Comparison of ENCODE assay signal across 8 cellular contexts in the genomic region with DNA sequence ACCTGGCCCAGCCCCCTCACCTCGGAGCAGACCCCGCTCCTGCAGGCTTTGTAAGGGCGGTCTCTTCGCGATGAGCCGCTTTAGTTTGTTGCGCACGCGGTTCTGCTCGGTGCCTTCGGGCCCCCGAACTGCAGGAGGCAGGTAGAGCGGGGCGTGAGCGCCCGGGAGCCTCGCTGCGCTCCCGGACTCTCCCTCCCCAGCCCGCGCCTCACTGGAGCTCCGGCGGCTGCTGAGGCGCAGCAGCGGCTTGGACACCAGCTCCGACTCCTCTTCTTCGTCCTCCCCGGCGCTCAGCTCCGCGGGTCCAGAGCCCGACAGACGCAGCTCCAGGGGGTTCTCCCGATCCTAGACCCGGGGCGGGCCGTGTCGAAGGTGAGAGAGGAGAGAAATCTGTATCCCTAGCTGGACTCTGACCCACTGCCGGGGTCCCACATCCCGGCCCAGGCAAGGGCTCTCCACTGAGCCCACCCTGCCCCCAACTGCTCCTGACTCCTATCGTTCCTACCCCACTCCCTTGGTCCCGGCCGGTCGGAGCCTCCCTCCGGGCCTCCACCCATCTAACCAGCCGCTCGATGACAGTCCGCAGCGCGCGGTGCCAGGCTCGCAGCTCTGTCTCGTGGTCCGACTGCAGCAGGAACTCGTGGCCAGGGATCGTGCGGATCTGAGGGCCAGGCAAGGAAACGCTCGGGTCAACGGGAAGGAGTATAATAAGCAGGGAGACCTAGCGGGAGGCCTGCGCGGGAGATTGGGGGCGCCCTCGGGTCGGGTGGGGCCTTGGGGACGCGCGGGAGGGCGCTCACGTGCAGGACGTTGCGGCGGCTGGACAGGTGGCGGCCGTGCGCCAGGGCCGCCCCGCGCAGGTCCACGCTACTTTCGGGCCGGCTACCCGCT. TPM values are rescaled to one million over a fixed set of nuclear protein-coding genes. Genes with fewer than 3 reads are reported as not detected.
DNase-seq lines count a peak whose midpoint lies in the region; ATAC-seq, FAIRE-seq and TF ChIP-seq lines count a peak whose summit lies in the region.

No MANE protein-coding gene starts in this region.

- TF ChIP-seq EP300 in K562 (IDR thresholded peaks at IDR 0.05; ENCODE audit: low read length): no peak

- FAIRE-seq in K562 (lab: Jason Lieb, UNC): no peak

- no peaks in the 10 kb centered on the region for H3K4me1 ChIP-seq in A673 (ENCODE audit: insufficient read depth, low read length, poor library complexity, severe bottlenecking)
- H3K4me1 ChIP-seq in K562 (replicated peaks in 1 of 2; ENCODE audit: control insufficient read depth in 2 of 2, insufficient read depth in 2 of 2, low read length in 2 of 2): peaks cover 39 to 51% of the 10 kb centered on the region in 2 experiments
- peaks cover 15% of the 10 kb centered on the region for H3K4me1 ChIP-seq in testis

- no peaks in the 10 kb centered on the region for H4K20me1 ChIP-seq in K562 (replicated peaks; ENCODE audit: control insufficient read depth, insufficient read depth, low read length)

- CTCF ChIA-PET in A673 (lab: Charles Lee) (no interaction called here), K562 (lab: Yijun Ruan, JAX; ENCODE audit: low intra/inter-chr PET ratio) (no interaction called here)

- H3K9me1 ChIP-seq in K562 (ENCODE audit: control insufficient read depth, insufficient read depth, low read length): no peaks in the 10 kb centered on the region

- ATAC-seq in K562: no peak

- H3K36me3 ChIP-seq in A673 (ENCODE audit: insufficient read depth, low read length, poor library complexity, severe bottlenecking) (no peaks in the 10 kb centered on the region), K562 (ENCODE audit: control insufficient read depth, insufficient read depth, low read length) (no peaks in the 10 kb centered on the region), testis (ENCODE audit: low read depth, missing control alignments) (no peaks in the 10 kb centered on the region)

- in situ Hi-C loops in K562 (cut with MboI): no loop called here

- no peaks in the 10 kb centered on the region for H3K79me2 ChIP-seq in K562 (ENCODE audit: control insufficient read depth, insufficient read depth, low read length)

- TF ChIP-seq POLR2A in K562 (conservative IDR thresholded peaks at IDR 0.05): no peak
- no peak for TF ChIP-seq POLR2A in testis (IDR thresholded peaks at IDR 0.05)

- TF ChIP-seq RAD21 in K562 (CRISPR knock-in tag; conservative IDR thresholded peaks at IDR 0.05 in 1 of 2, IDR thresholded peaks at IDR 0.05 in 1 of 2): no peak

- BruUV-seq in A673 (replicated peaks; lab: Mats Ljungman, UMichigan) (no TSS peak), K562 (replicated peaks; lab: Mats Ljungman, UMichigan) (no TSS peak)

- no peak overlapping the region for H3K4me2 ChIP-seq in K562 (ENCODE audit: insufficient read depth, low read length)

- TF ChIP-seq CTCF in A673 (conservative IDR thresholded peaks at IDR 0.05; ENCODE audit: low read depth, low read length): no peak
- TF ChIP-seq CTCF in GM20000 (IDR thresholded peaks at IDR 0.05; ENCODE audit: extremely low read depth, missing control alignments): peak; percentile 4
- no peak for TF ChIP-seq CTCF in K562 (IDR thresholded peaks at IDR 0.05 in 2 of 3, conservative IDR thresholded peaks at IDR 0.05 in 1 of 3; ENCODE audit: insufficient read depth in 2 of 3, low read depth in 1 of 3, low read length in 3 of 3)
- TF ChIP-seq CTCF in testis (IDR thresholded peaks at IDR 0.05): no peak

- H3K9me3 ChIP-seq in A673 (ENCODE audit: low read depth, low read length, poor library complexity, severe bottlenecking) (no peaks in the 10 kb centered on the region), K562 (replicated peaks; ENCODE audit: control insufficient read depth, insufficient read depth, low read depth, low read length) (no peaks in the 10 kb centered on the region), testis (no peaks in the 10 kb centered on the region)

- POLR2A ChIA-PET in A673 (lab: Charles Lee; ENCODE audit: low non-redundant PET): interaction anchor here (0.5 kb wide), 1 partner anchor 12 kb away, joined by 8 read pairs; no protein-coding TSS in a partner anchor
- POLR2A ChIA-PET in K562 (lab: Yijun Ruan, JAX): interaction anchor here (0.6 to 1.9 kb wide), 5 partner anchors 14 to 487 kb away, joined by 3 to 7 read pairs (median 3); partner anchors contain the start of gene INHBE

- H3K27ac ChIP-seq in A673 (ENCODE audit: low read depth, low read length, poor library complexity, severe bottlenecking) (no peak overlapping the region), K562 (ENCODE audit: extremely low read depth, low read depth, low read length) (no peak overlapping the region), testis (no peak overlapping the region)

- H2AFZ ChIP-seq in K562 (ENCODE audit: low read depth, low read length): no peak overlapping the region

- peak overlapping the region; percentile 27 for H3K4me3 ChIP-seq in A673 (ENCODE audit: low read depth, low read length, poor library complexity, severe bottlenecking)
- H3K4me3 ChIP-seq in K562: no peak overlapping the region
- H3K4me3 ChIP-seq in testis: peak overlapping the region; percentile 19 to 61

- peaks cover 29% of the 10 kb centered on the region for H3K27me3 ChIP-seq in A673 (replicated peaks; ENCODE audit: insufficient read depth, low read depth, low read length, poor library complexity)
- peaks cover 0 to 10% of the 10 kb centered on the region in 2 experiments; a peak in 2 of 5 replicates for H3K27me3 ChIP-seq in K562 (ENCODE audit: control insufficient read depth in 2 of 2, insufficient read depth in 2 of 2, low read length in 2 of 2)
- H3K27me3 ChIP-seq in testis: no peaks in the 10 kb centered on the region

- intact Hi-C loops in A673 (cut with micrococcal nuclease; ENCODE audit: unreplicated experiment): no loop called here
- intact Hi-C loops in K562 (cut with micrococcal nuclease): no loop called here
- intact Hi-C loops in testis (cut with DNase I; ENCODE audit: low total_unique reads): no loop called here

- DNase-seq in A673 (ENCODE audit: low spot score) (no peak), GM20000 (ENCODE audit: low spot score) (no peak), K562 (ENCODE audit: extremely low read depth in 1 of 4, low spot score in 3 of 4) (no peak), left kidney (ENCODE audit: low read depth, low spot score) (peak; percentile 73), testis (peak; percentile 66), NCI-H128 (lab: John Stamatoyannopoulos, UW; ENCODE audit: unreplicated experiment) (no peak), amniotic stem cell (lab: John Stamatoyannopoulos, UW) (no peak), activated gamma-delta T cell (lab: John Stamatoyannopoulos, UW) (no peak)

- WGBS in K562 (ENCODE audit: insufficient coverage, low coverage, missing lambda C conversion rate): 93% methylated on average over 25 of the region's 84 CpGs
- 8 to 10% methylated on average over 32 to 83 of the region's 84 CpGs for WGBS in testis, 2 donors

- no peak overlapping the region for H3K9ac ChIP-seq in K562 (ENCODE audit: insufficient read depth in 1 of 2, low read depth in 2 of 2, low read length in 2 of 2)

RNA-seq across cellular contexts. Expression of gene ARHGAP9, which starts 4.2 kb away (rescaled TPM):
- total RNA-seq in A673 (2021): 0.52 and 0.87 TPM in 2 replicates
- 8.4 and 15.8 TPM in 2 replicates for total RNA-seq in K562 (2011; cell fraction: chromatin; rRNA removed; ENCODE audit: low replicate concordance)
- 5.3 and 7.2 TPM in 2 replicates for total RNA-seq in K562 (2011; cell fraction: nucleolus; rRNA removed)
- 7.3 and 8.5 TPM in 2 replicates for total RNA-seq in K562 (2011; cell fraction: nucleoplasm; rRNA removed)
- 3.8 and 4.6 TPM in 2 replicates for total RNA-seq in K562 (2014; rRNA removed)
- total RNA-seq in K562 (2014; rRNA removed; fragmentation: Illumina TruSeq; extraction: Trizol): 3.1 and 4.2 TPM in 2 replicates
- 5.1 and 5.8 TPM in 2 replicates for total RNA-seq in K562 (2015; rRNA removed; fragmentation: Illumina TruSeq; extraction: Trizol)
- 5.9 and 6.0 TPM in 2 replicates for total RNA-seq in K562 (2021)
- polyA plus RNA-seq in K562 (2011; rRNA removed): 6.5 and 22.7 TPM in 2 replicates
- 7.6 and 14.0 TPM in 2 replicates for polyA plus RNA-seq in K562 (2011; cell fraction: cytosol; rRNA removed)
- 53.3 and 109 TPM in 2 replicates for polyA plus RNA-seq in K562 (2011; cell fraction: nucleus; rRNA removed)
- polyA plus RNA-seq in K562 (2012): 5.2 and 15.6 TPM in 2 replicates
- 5.4 and 6.5 TPM in 2 replicates for polyA plus RNA-seq in K562 (2014; fragmentation: Illumina TruSeq; extraction: Trizol)
- 1 to 10 TPM; 1.5 to 2.0 TPM for polyA plus RNA-seq in K562 (2014; fragmentation: Nextera tagmentation; extraction: Ambion mirVana)
- 3.3 and 10.2 TPM in 2 replicates for polyA plus RNA-seq in K562 (2014; rRNA removed)
- 2.8 and 7.2 TPM in 2 replicates for polyA minus RNA-seq in K562 (2011; rRNA and poly(A)+ RNA removed)
- polyA minus RNA-seq in K562 (2011; cell fraction: cytosol; rRNA and poly(A)+ RNA removed): 1.5 and 8.5 TPM in 2 replicates
- polyA minus RNA-seq in K562 (2011; cell fraction: nucleus; rRNA and poly(A)+ RNA removed): 4.3 and 13.0 TPM in 2 replicates
- 10 to 100 TPM; 24.8 to 29.2 TPM for total RNA-seq in testis
- polyA plus RNA-seq in testis (ENCODE audit: insufficient read depth, low read depth, low replicate concordance): 111 TPM

RNA-seq across cellular contexts. Expression of gene MARS1, which starts 12.4 kb away (rescaled TPM):
- 467 and 504 TPM in 2 replicates for total RNA-seq in A673 (2021)
- total RNA-seq in K562 (2011; cell fraction: chromatin; rRNA removed; ENCODE audit: low replicate concordance): 823 and 1,075 TPM in 2 replicates
- total RNA-seq in K562 (2011; cell fraction: nucleolus; rRNA removed): 517 and 536 TPM in 2 replicates
- total RNA-seq in K562 (2011; cell fraction: nucleoplasm; rRNA removed): 605 and 612 TPM in 2 replicates
- total RNA-seq in K562 (2014; rRNA removed): 231 and 232 TPM in 2 replicates
- total RNA-seq in K562 (2014; rRNA removed; fragmentation: Illumina TruSeq; extraction: Trizol): 220 and 245 TPM in 2 replicates
- 158 and 169 TPM in 2 replicates for total RNA-seq in K562 (2015; rRNA removed; fragmentation: Illumina TruSeq; extraction: Trizol)
- total RNA-seq in K562 (2021): 339 and 382 TPM in 2 replicates
- 145 and 271 TPM in 2 replicates for polyA plus RNA-seq in K562 (2011; rRNA removed)
- polyA plus RNA-seq in K562 (2011; cell fraction: cytosol; rRNA removed): 137 and 183 TPM in 2 replicates
- polyA plus RNA-seq in K562 (2011; cell fraction: nucleus; rRNA removed): 838 and 1,308 TPM in 2 replicates
- 210 and 555 TPM in 2 replicates for polyA plus RNA-seq in K562 (2012)
- polyA plus RNA-seq in K562 (2014; fragmentation: Illumina TruSeq; extraction: Trizol): 298 and 362 TPM in 2 replicates
- polyA plus RNA-seq in K562 (2014; fragmentation: Nextera tagmentation; extraction: Ambion mirVana): 100 to 1,000 TPM; 117 to 168 TPM
- 221 and 229 TPM in 2 replicates for polyA plus RNA-seq in K562 (2014; rRNA removed)
- 171 and 257 TPM in 2 replicates for polyA minus RNA-seq in K562 (2011; rRNA and poly(A)+ RNA removed)
- 105 and 116 TPM in 2 replicates for polyA minus RNA-seq in K562 (2011; cell fraction: cytosol; rRNA and poly(A)+ RNA removed)
- polyA minus RNA-seq in K562 (2011; cell fraction: nucleus; rRNA and poly(A)+ RNA removed): 226 and 398 TPM in 2 replicates
- total RNA-seq in testis: 100 to 1,000 TPM in 1 of 2 donors, 10 to 100 TPM in 1; 90.6 to 105 TPM
- polyA plus RNA-seq in testis (ENCODE audit: insufficient read depth, low read depth, low replicate concordance): 144 TPM

RNA-seq across cellular contexts. Expression of gene GLI1, which starts 15.9 kb away (rescaled TPM):
- total RNA-seq in A673 (2021) (22.4 and 22.6 TPM in 2 replicates), K562 (2014; rRNA removed) (0.33 and 0.41 TPM in 2 replicates), K562 (2014; rRNA removed; fragmentation: Illumina TruSeq; extraction: Trizol) (0.76 and 0.80 TPM in 2 replicates), K562 (2015; rRNA removed; fragmentation: Illumina TruSeq; extraction: Trizol) (0.30 and 2.2 TPM in 2 replicates), K562 (2021) (2.1 and 3.7 TPM in 2 replicates), testis (10 to 100 TPM in 1 of 2 donors, 1 to 10 TPM in 1; 8.3 to 18.0 TPM)
- 1.4 and 2.9 TPM in 2 replicates for total RNA-seq in K562 (2011; cell fraction: chromatin; rRNA removed; ENCODE audit: low replicate concordance)
- 1.0 and 1.3 TPM in 2 replicates for total RNA-seq in K562 (2011; cell fraction: nucleolus; rRNA removed)
- total RNA-seq in K562 (2011; cell fraction: nucleoplasm; rRNA removed): 2.0 and 2.7 TPM in 2 replicates
- polyA plus RNA-seq in K562 (2011; rRNA removed) (0.33 and 1.1 TPM in 2 replicates), K562 (2014; fragmentation: Illumina TruSeq; extraction: Trizol) (0.61 and 0.80 TPM in 2 replicates), K562 (2014; fragmentation: Nextera tagmentation; extraction: Ambion mirVana) (under 1 TPM; 0.24 to 0.31 TPM), K562 (2014; rRNA removed) (0.51 and 0.64 TPM in 2 replicates), testis (ENCODE audit: insufficient read depth, low read depth, low replicate concordance) (9.3 TPM)
- 0.63 and 0.64 TPM in 2 replicates for polyA plus RNA-seq in K562 (2011; cell fraction: cytosol; rRNA removed)
- 2.0 and 3.7 TPM in 2 replicates for polyA plus RNA-seq in K562 (2011; cell fraction: nucleus; rRNA removed)
- 2.2 and 3.2 TPM in 2 replicates for polyA plus RNA-seq in K562 (2012)
- 0.36 and 0.81 TPM in 2 replicates for polyA minus RNA-seq in K562 (2011; rRNA and poly(A)+ RNA removed)
- polyA minus RNA-seq in K562 (2011; cell fraction: cytosol; rRNA and poly(A)+ RNA removed): not detected in 2 replicates
- polyA minus RNA-seq in K562 (2011; cell fraction: nucleus; rRNA and poly(A)+ RNA removed): 0.33 and 0.81 TPM in 2 replicates

RNA-seq across cellular contexts. Expression of gene INHBE, which starts 20.4 kb away (rescaled TPM):
- total RNA-seq in A673 (2021) (0.62 and 0.94 TPM in 2 replicates), K562 (2014; rRNA removed) (8.2 and 12.2 TPM in 2 replicates), K562 (2014; rRNA removed; fragmentation: Illumina TruSeq; extraction: Trizol) (5.6 and 7.3 TPM in 2 replicates), K562 (2015; rRNA removed; fragmentation: Illumina TruSeq; extraction: Trizol) (0.94 and 1.2 TPM in 2 replicates), K562 (2021) (8.6 and 9.4 TPM in 2 replicates), testis (under 1 TPM; 0.24 to 0.25 TPM)
- total RNA-seq in K562 (2011; cell fraction: chromatin; rRNA removed; ENCODE audit: low replicate concordance): 6.1 and 10.9 TPM in 2 replicates
- total RNA-seq in K562 (2011; cell fraction: nucleolus; rRNA removed): 23.7 and 26.8 TPM in 2 replicates
- total RNA-seq in K562 (2011; cell fraction: nucleoplasm; rRNA removed): 12.3 and 17.1 TPM in 2 replicates
- polyA plus RNA-seq in K562 (2011; rRNA removed) (1.7 and 4.7 TPM in 2 replicates), K562 (2014; fragmentation: Illumina TruSeq; extraction: Trizol) (9.1 and 11.1 TPM in 2 replicates), K562 (2014; fragmentation: Nextera tagmentation; extraction: Ambion mirVana) (1 to 10 TPM; 1.9 TPM), K562 (2014; rRNA removed) (8.5 and 9.9 TPM in 2 replicates), testis (ENCODE audit: insufficient read depth, low read depth, low replicate concordance) (0.12 TPM)
- 4.7 and 6.2 TPM in 2 replicates for polyA plus RNA-seq in K562 (2011; cell fraction: cytosol; rRNA removed)
- polyA plus RNA-seq in K562 (2011; cell fraction: nucleus; rRNA removed): 1.1 and 2.3 TPM in 2 replicates
- polyA plus RNA-seq in K562 (2012): 4.7 and 106 TPM in 2 replicates
- 1.7 and 3.4 TPM in 2 replicates for polyA minus RNA-seq in K562 (2011; rRNA and poly(A)+ RNA removed)
- polyA minus RNA-seq in K562 (2011; cell fraction: cytosol; rRNA and poly(A)+ RNA removed): 0.67 and 3.6 TPM in 2 replicates
- polyA minus RNA-seq in K562 (2011; cell fraction: nucleus; rRNA and poly(A)+ RNA removed): 1.2 and 2.7 TPM in 2 replicates

RNA-seq across cellular contexts. Expression of gene INHBC, which starts 40.9 kb away (rescaled TPM):
- not detected in 2 replicates for total RNA-seq in A673 (2021)
- total RNA-seq in K562 (2011; cell fraction: chromatin; rRNA removed; ENCODE audit: low replicate concordance): 0.19 TPM in 1 of 2 replicates, not detected in the other
- total RNA-seq in K562 (2011; cell fraction: nucleolus; rRNA removed): 0.26 and 0.33 TPM in 2 replicates
- 0.31 and 0.44 TPM in 2 replicates for total RNA-seq in K562 (2011; cell fraction: nucleoplasm; rRNA removed)
- not detected in 2 replicates for total RNA-seq in K562 (2014; rRNA removed)
- not detected in 2 replicates for total RNA-seq in K562 (2014; rRNA removed; fragmentation: Illumina TruSeq; extraction: Trizol)
- 0.07 TPM in 1 of 2 replicates, not detected in the other for total RNA-seq in K562 (2015; rRNA removed; fragmentation: Illumina TruSeq; extraction: Trizol)
- 0.07 TPM in 1 of 2 replicates, not detected in the other for total RNA-seq in K562 (2021)
- polyA plus RNA-seq in K562 (2011; rRNA removed): 0.04 and 0.15 TPM in 2 replicates
- 0.19 and 0.34 TPM in 2 replicates for polyA plus RNA-seq in K562 (2011; cell fraction: cytosol; rRNA removed)
- 0.13 TPM in 1 of 2 replicates, not detected in the other for polyA plus RNA-seq in K562 (2011; cell fraction: nucleus; rRNA removed)
- polyA plus RNA-seq in K562 (2012): 0.18 and 1.1 TPM in 2 replicates
- polyA plus RNA-seq in K562 (2014; fragmentation: Illumina TruSeq; extraction: Trizol): not detected in 2 replicates
- polyA plus RNA-seq in K562 (2014; fragmentation: Nextera tagmentation; extraction: Ambion mirVana): under 1 TPM in 1 of 2 experiments, not detected in 1; 0.17 TPM
- 0.24 TPM in 1 of 2 replicates, not detected in the other for polyA plus RNA-seq in K562 (2014; rRNA removed)
- polyA minus RNA-seq in K562 (2011; rRNA and poly(A)+ RNA removed): 0.18 TPM in 1 of 2 replicates, not detected in the other
- polyA minus RNA-seq in K562 (2011; cell fraction: cytosol; rRNA and poly(A)+ RNA removed): not detected in 2 replicates
- polyA minus RNA-seq in K562 (2011; cell fraction: nucleus; rRNA and poly(A)+ RNA removed): 0.27 TPM in 1 of 2 replicates, not detected in the other
- 1 to 10 TPM; 1.8 to 3.1 TPM for total RNA-seq in testis
- polyA plus RNA-seq in testis (ENCODE audit: insufficient read depth, low read depth, low replicate concordance): 2.1 TPM

Comparison
In these comparisons a context has a peak if more than half of its experiments do, and no peak if none do; other contexts are left out.
1. DNase-seq: peak in left kidney (single experiment) and testis (single experiment); none in A673 (single experiment), GM20000 (single experiment), K562 (0 of 4), NCI-H128 (single experiment), amniotic stem cell (single experiment) and activated gamma-delta T cell (single experiment).